In the genomic region with DNA sequence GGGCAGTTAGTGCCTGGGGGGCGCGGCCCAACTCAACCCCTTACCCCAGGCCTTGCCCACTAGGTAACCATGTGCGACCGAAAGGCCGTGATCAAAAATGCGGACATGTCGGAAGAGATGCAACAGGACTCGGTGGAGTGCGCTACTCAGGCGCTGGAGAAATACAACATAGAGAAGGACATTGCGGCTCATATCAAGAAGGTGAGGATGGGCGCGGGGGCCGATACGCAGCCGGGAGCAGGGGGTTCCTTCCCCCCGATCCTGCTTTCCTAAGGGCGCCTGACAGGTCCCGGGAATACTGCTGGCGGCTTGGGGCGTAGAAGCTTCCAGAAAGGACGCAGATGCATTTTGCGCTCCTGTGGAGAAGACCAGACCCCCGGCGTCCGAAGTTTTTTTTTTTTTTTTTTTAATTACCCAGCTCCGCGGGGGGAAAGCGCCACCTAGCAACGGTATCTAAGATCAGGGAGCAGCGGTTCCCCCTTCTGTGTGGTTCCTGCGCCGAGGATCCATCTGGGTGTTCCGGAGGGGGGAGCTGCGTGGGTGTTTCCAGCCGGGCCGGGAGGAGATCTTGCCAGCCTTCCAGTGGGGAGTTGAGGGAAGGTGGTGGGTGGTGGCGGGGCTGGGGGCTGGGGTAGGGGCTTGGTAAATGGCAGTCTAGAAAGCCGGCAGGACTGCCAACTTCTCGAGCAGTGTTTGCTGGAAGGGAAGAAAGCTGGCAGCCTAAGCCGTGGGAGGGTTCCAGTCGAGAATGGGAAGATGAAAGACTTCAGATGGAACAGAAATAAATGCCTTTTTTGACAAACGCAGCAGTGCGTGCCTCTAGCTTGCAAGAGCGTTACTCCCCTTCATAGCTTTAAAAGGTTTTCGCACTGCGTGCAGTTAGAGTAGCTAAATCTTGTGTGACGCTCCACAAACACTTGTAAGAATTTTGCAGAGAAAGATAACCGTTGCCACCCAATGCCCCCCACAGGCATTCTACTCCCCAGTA, we compare ENCODE assay signal across 1 cellular context.
TF ChIP-seq lines count a peak whose summit lies in the region.

No MANE protein-coding gene starts in this region.

TF ChIP-seq in HCT116, 20 proteins besides CTCF, POLR2A, EP300 and RAD21 (continued from another document):
- TF ChIP-seq, protein P1, sequence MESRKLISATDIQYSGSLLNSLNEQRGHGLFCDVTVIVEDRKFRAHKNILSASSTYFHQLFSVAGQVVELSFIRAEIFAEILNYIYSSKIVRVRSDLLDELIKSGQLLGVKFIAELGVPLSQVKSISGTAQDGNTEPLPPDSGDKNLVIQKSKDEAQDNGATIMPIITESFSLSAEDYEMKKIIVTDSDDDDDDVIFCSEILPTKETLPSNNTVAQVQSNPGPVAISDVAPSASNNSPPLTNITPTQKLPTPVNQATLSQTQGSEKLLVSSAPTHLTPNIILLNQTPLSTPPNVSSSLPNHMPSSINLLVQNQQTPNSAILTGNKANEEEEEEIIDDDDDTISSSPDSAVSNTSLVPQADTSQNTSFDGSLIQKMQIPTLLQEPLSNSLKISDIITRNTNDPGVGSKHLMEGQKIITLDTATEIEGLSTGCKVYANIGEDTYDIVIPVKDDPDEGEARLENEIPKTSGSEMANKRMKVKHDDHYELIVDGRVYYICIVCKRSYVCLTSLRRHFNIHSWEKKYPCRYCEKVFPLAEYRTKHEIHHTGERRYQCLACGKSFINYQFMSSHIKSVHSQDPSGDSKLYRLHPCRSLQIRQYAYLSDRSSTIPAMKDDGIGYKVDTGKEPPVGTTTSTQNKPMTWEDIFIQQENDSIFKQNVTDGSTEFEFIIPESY (IDR thresholded peaks at IDR 0.05; ENCODE audit: extremely low read depth, insufficient replicate concordance, low read length): no peak
